8 cellular contexts compared by ENCODE assay signal in genomic region chr10:110872984-110873569, GRCh38. TPM values are rescaled to one million over a fixed set of nuclear protein-coding genes. Genes with fewer than 3 reads are reported as not detected.
DNase-seq lines count a peak whose midpoint lies in the region; ATAC-seq, FAIRE-seq and TF ChIP-seq lines count a peak whose summit lies in the region.

No MANE protein-coding gene starts in this region.

- H3K4me1 ChIP-seq in adipocyte (ENCODE audit: control insufficient read depth, insufficient read depth, low read length) (peaks cover 34% of the 10 kb centered on the region), HepG2 (ENCODE audit: insufficient read depth, low read length) (peaks cover 40% of the 10 kb centered on the region), tibial nerve (peaks cover 0 to 60% (median 29%) of the 10 kb centered on the region in 4 donors)

- in situ Hi-C loops in HepG2 (cut with HindIII; ENCODE audit: extremely low pct_ligation_motif_present, low pct_unique_long_range_greater_than_20kb), result no loop called here

- no peak for TF ChIP-seq EP300 in HepG2 (IDR thresholded peaks at IDR 0.05; ENCODE audit: low read depth in 2 of 2, low read length in 2 of 2)
- TF ChIP-seq EP300 in HepG2 (CRISPR knock-in tag; IDR thresholded peaks at IDR 0.05; ENCODE audit: borderline replicate concordance), result no peak
- no peak for TF ChIP-seq EP300 in tibial nerve (IDR thresholded peaks at IDR 0.05)

- H4K20me1 ChIP-seq in HepG2 (ENCODE audit: insufficient read depth, low read length), result peaks cover 6% of the 10 kb centered on the region; the same call in 1 of the 2 replicates

- peaks cover 30% of the 10 kb centered on the region for H3K79me2 ChIP-seq in HepG2 (ENCODE audit: insufficient read depth, low read length)

- peaks cover 66% of the 10 kb centered on the region for H3K4me1 Mint-ChIP-seq in activated naive CD4-positive, alpha-beta T cell treated with anti-CD3 and anti-CD28 coated beads, Interleukin-2, amount 10 ng/mL, durations not matched to agents 7 days and 5 days

- H3K27ac Mint-ChIP-seq in activated naive CD4-positive, alpha-beta T cell treated with anti-CD3 and anti-CD28 coated beads, Interleukin-2, amount 10 ng/mL, durations not matched to agents 7 days and 5 days, result peak overlapping the region; percentile 93

- H3K9me3 Mint-ChIP-seq in activated naive CD4-positive, alpha-beta T cell treated with anti-CD3 and anti-CD28 coated beads, Interleukin-2, amount 10 ng/mL, durations not matched to agents 7 days and 5 days, result no peaks in the 10 kb centered on the region

- H3K27ac ChIP-seq in HepG2 (ENCODE audit: extremely low read length, insufficient read depth, low read length), result peak overlapping the region; percentile 92
- peak overlapping the region; percentile 99 to 100 (median 99) for H3K27ac ChIP-seq in tibial nerve

- no peak for DNase-seq in activated naive CD4-positive, alpha-beta T cell treated with anti-CD3 and anti-CD28 coated beads, Interleukin-2, amount 10 ng/mL, durations not matched to agents 7 days and 5 days
- no peak for DNase-seq in activated naive CD4-positive, alpha-beta T cell treated with Interleukin-2 at 50 U/mL for 16 hours
- DNase-seq in adipocyte (ENCODE audit: low read depth), result peak; percentile 33
- no peak for DNase-seq in HepG2 (ENCODE audit: low spot score)
- no peak for DNase-seq in tibial nerve (ENCODE audit: low spot score in 2 of 2)
- DNase-seq in SW480 (ENCODE audit: low spot score), result no peak
- no peak for DNase-seq in stimulated activated CD4-positive, alpha-beta T cell treated with anti-CD3 and anti-CD28 coated beads, Interleukin-1b, Interleukin-23, amount 100 ng/mL, for 48 hours

- intact Hi-C loops in HepG2 (cut with micrococcal nuclease; ENCODE audit: unreplicated experiment), result loop anchor here (5.0 kb wide), 3 partner anchors 41 to 126 kb away; no protein-coding TSS in a partner anchor

- H3K4me3 ChIP-seq in adipocyte (ENCODE audit: low read length) (peak overlapping the region; percentile 84), HepG2 (replicated peaks in 1 of 3; ENCODE audit: insufficient read depth in 1 of 3, low read depth in 2 of 3, low read length in 3 of 3) (peak overlapping the region; percentile 72 to 82 (median 76)), tibial nerve (peak overlapping the region; percentile 94 to 98 (median 96))

- TSS peak; percentile 62 for BruUV-seq in HepG2 (replicated peaks; lab: Mats Ljungman, UMichigan)

- H3K36me3 ChIP-seq in adipocyte (ENCODE audit: control insufficient read depth, insufficient read depth, low read length, severe bottlenecking) (peaks cover 21% of the 10 kb centered on the region), HepG2 (replicated peaks in 1 of 2; ENCODE audit: control insufficient read depth in 1 of 2, insufficient read depth in 2 of 2, low read length in 2 of 2) (peaks cover 2 to 11% of the 10 kb centered on the region in 2 experiments), tibial nerve (no peaks in the 10 kb centered on the region)

- FAIRE-seq in HepG2 (lab: Jason Lieb, UNC), result no peak

- peaks cover 33% of the 10 kb centered on the region for H3K36me3 Mint-ChIP-seq in activated naive CD4-positive, alpha-beta T cell treated with anti-CD3 and anti-CD28 coated beads, Interleukin-2, amount 10 ng/mL, durations not matched to agents 7 days and 5 days

- no peak for TF ChIP-seq POLR2A in HepG2 (IDR thresholded peaks at IDR 0.05; ENCODE audit: insufficient read depth in 1 of 2, low read depth in 2 of 2, low read length in 2 of 2)
- TF ChIP-seq POLR2A in tibial nerve (IDR thresholded peaks at IDR 0.05), result no peak

- 2% methylated on average over 9 of the region's 9 CpGs for WGBS in HepG2 (ENCODE audit: low lambda C conversion rate)
- WGBS in tibial nerve, 2 donors, result 0 to 2% methylated on average over 9 of the region's 9 CpGs

- ATAC-seq in HepG2, result no peak
- no peak for ATAC-seq in GM21786 (IDR thresholded peaks at IDR 0.05; ENCODE audit: unreplicated experiment)

- H3K27me3 ChIP-seq in adipocyte (replicated peaks; ENCODE audit: control insufficient read depth, insufficient read depth, low read length) (no peaks in the 10 kb centered on the region), HepG2 (ENCODE audit: control insufficient read depth in 1 of 2, insufficient read depth in 2 of 2, low read length in 2 of 2) (no peaks in the 10 kb centered on the region), tibial nerve (no peaks in the 10 kb centered on the region)

- no peak overlapping the region for H2AFZ ChIP-seq in HepG2 (ENCODE audit: low read length)

- peak overlapping the region; percentile 79 for H3K4me2 ChIP-seq in HepG2 (ENCODE audit: low read depth, low read length)

- H3K9me3 ChIP-seq in adipocyte (ENCODE audit: control insufficient read depth, low read length) (no peaks in the 10 kb centered on the region), HepG2 (ENCODE audit: low read length) (no peaks in the 10 kb centered on the region), tibial nerve (no peaks in the 10 kb centered on the region)

- H3K4me3 Mint-ChIP-seq in activated naive CD4-positive, alpha-beta T cell treated with anti-CD3 and anti-CD28 coated beads, Interleukin-2, amount 10 ng/mL, durations not matched to agents 7 days and 5 days, result peak overlapping the region; percentile 87

- no peaks in the 10 kb centered on the region for H3K27me3 Mint-ChIP-seq in activated naive CD4-positive, alpha-beta T cell treated with anti-CD3 and anti-CD28 coated beads, Interleukin-2, amount 10 ng/mL, durations not matched to agents 7 days and 5 days

- CTCF ChIA-PET in activated naive CD4-positive, alpha-beta T cell treated with anti-CD3 and anti-CD28 coated beads, Interleukin-2, amount 10 ng/mL, durations not matched to agents 7 days and 5 days (lab: Charles Lee), result interaction anchor here (1.0 to 2.2 kb wide), 9 partner anchors 8 to 127 kb away, joined by 3 to 8 read pairs (median 4); no protein-coding TSS in a partner anchor
- CTCF ChIA-PET in HepG2 (lab: Yijun Ruan, JAX; ENCODE audit: low intra/inter-chr PET ratio, low total read pairs), result no interaction called here

- TF ChIP-seq CTCF in HepG2 (CRISPR knock-in tag; IDR thresholded peaks at IDR 0.05) (no peak), tibial nerve (IDR thresholded peaks at IDR 0.05) (no peak)

- POLR2A ChIA-PET in HepG2 (lab: Yijun Ruan, JAX), result interaction anchor here (0.8 to 1.9 kb wide), 4 partner anchors 21 to 46 kb away, joined by 3 to 16 read pairs (median 4); partner anchors contain the start of genes BBIP1 and SHOC2

- TF ChIP-seq RAD21 in HepG2 (CRISPR knock-in tag; IDR thresholded peaks at IDR 0.05), result no peak

- H3K9ac ChIP-seq in adipocyte (ENCODE audit: low read length), result peak overlapping the region; percentile 93
- H3K9ac ChIP-seq in HepG2 (ENCODE audit: insufficient read depth, low read depth, low read length), result peak overlapping the region; percentile 78

RNA-seq across cellular contexts. Expression of gene PDCD4, which starts 1.3 kb away (rescaled TPM):
- total RNA-seq in HepG2 (2016; rRNA removed; fragmentation: Illumina TruSeq; extraction: Trizol), result 56.2 and 92.8 TPM in 2 replicates
- 16.2 and 22.3 TPM in 2 replicates for total RNA-seq in HepG2 (2016; cell fraction: cytosol; rRNA removed; fragmentation: Illumina TruSeq; extraction: Trizol; ENCODE audit: low read depth)
- 63.2 and 84.9 TPM in 2 replicates for total RNA-seq in HepG2 (2016; cell fraction: insoluble cytoplasmic fraction; rRNA removed; fragmentation: Illumina TruSeq; extraction: Trizol)
- total RNA-seq in HepG2 (2016; cell fraction: membrane; rRNA removed; fragmentation: Illumina TruSeq; extraction: Trizol), result 12.3 and 13.7 TPM in 2 replicates
- 30.6 and 42.1 TPM in 2 replicates for total RNA-seq in HepG2 (2016; cell fraction: nucleus; rRNA removed; fragmentation: Illumina TruSeq; extraction: Trizol)
- 22.4 and 22.8 TPM in 2 replicates for polyA plus RNA-seq in HepG2 (2011; rRNA removed)
- polyA plus RNA-seq in HepG2 (2011; cell fraction: cytosol; rRNA removed), result 7.6 and 12.9 TPM in 2 replicates
- polyA plus RNA-seq in HepG2 (2011; cell fraction: nucleus; rRNA removed), result 8.4 and 13.8 TPM in 2 replicates
- 50.1 and 77.6 TPM in 2 replicates for polyA plus RNA-seq in HepG2 (2012)
- polyA plus RNA-seq in HepG2 (2016; cell fraction: cytosol; fragmentation: Illumina TruSeq; extraction: Trizol; ENCODE audit: low read depth), result 2.7 and 4.0 TPM in 2 replicates
- polyA plus RNA-seq in HepG2 (2016; cell fraction: insoluble cytoplasmic fraction; fragmentation: Illumina TruSeq; extraction: Trizol; ENCODE audit: low read depth), result 112 and 113 TPM in 2 replicates
- polyA plus RNA-seq in HepG2 (2016; cell fraction: membrane; fragmentation: Illumina TruSeq; extraction: Trizol; ENCODE audit: low read depth), result 9.3 and 9.7 TPM in 2 replicates
- polyA plus RNA-seq in HepG2 (2016; cell fraction: nucleus; fragmentation: Illumina TruSeq; extraction: Trizol; ENCODE audit: insufficient read depth, low read depth), result 58.0 and 60.5 TPM in 2 replicates
- polyA minus RNA-seq in HepG2 (2011; rRNA and poly(A)+ RNA removed; ENCODE audit: low replicate concordance), result 3.8 and 12.7 TPM in 2 replicates
- polyA minus RNA-seq in HepG2 (2011; cell fraction: cytosol; rRNA and poly(A)+ RNA removed), result 19.9 and 36.2 TPM in 2 replicates
- 50.6 and 51.0 TPM in 2 replicates for polyA minus RNA-seq in HepG2 (2011; cell fraction: nucleus; rRNA and poly(A)+ RNA removed)
- total RNA-seq in tibial nerve, result 100 to 1,000 TPM in 1 of 4 donors, 10 to 100 TPM in 3; 68.6 to 109 (median 82.7) TPM

RNA-seq across cellular contexts. Expression of gene BBIP1, which starts 45.9 kb away (rescaled TPM):
- 24.1 and 28.9 TPM in 2 replicates for total RNA-seq in HepG2 (2016; rRNA removed; fragmentation: Illumina TruSeq; extraction: Trizol)
- total RNA-seq in HepG2 (2016; cell fraction: cytosol; rRNA removed; fragmentation: Illumina TruSeq; extraction: Trizol; ENCODE audit: low read depth), result 17.3 and 20.0 TPM in 2 replicates
- 19.7 and 29.5 TPM in 2 replicates for total RNA-seq in HepG2 (2016; cell fraction: insoluble cytoplasmic fraction; rRNA removed; fragmentation: Illumina TruSeq; extraction: Trizol)
- total RNA-seq in HepG2 (2016; cell fraction: membrane; rRNA removed; fragmentation: Illumina TruSeq; extraction: Trizol), result 32.7 and 33.9 TPM in 2 replicates
- 16.5 and 17.2 TPM in 2 replicates for total RNA-seq in HepG2 (2016; cell fraction: nucleus; rRNA removed; fragmentation: Illumina TruSeq; extraction: Trizol)
- polyA plus RNA-seq in HepG2 (2011; rRNA removed), result 12.2 and 18.3 TPM in 2 replicates
- polyA plus RNA-seq in HepG2 (2011; cell fraction: cytosol; rRNA removed), result 5.5 and 7.5 TPM in 2 replicates
- 12.1 and 13.9 TPM in 2 replicates for polyA plus RNA-seq in HepG2 (2011; cell fraction: nucleus; rRNA removed)
- polyA plus RNA-seq in HepG2 (2012), result 19.6 and 27.5 TPM in 2 replicates
- polyA plus RNA-seq in HepG2 (2016; cell fraction: cytosol; fragmentation: Illumina TruSeq; extraction: Trizol; ENCODE audit: low read depth), result 21.3 and 22.3 TPM in 2 replicates
- polyA plus RNA-seq in HepG2 (2016; cell fraction: insoluble cytoplasmic fraction; fragmentation: Illumina TruSeq; extraction: Trizol; ENCODE audit: low read depth), result 30.5 and 34.8 TPM in 2 replicates
- 27.9 and 29.7 TPM in 2 replicates for polyA plus RNA-seq in HepG2 (2016; cell fraction: membrane; fragmentation: Illumina TruSeq; extraction: Trizol; ENCODE audit: low read depth)
- polyA plus RNA-seq in HepG2 (2016; cell fraction: nucleus; fragmentation: Illumina TruSeq; extraction: Trizol; ENCODE audit: insufficient read depth, low read depth), result 21.6 and 32.5 TPM in 2 replicates
- 3.9 and 7.4 TPM in 2 replicates for polyA minus RNA-seq in HepG2 (2011; rRNA and poly(A)+ RNA removed; ENCODE audit: low replicate concordance)
- polyA minus RNA-seq in HepG2 (2011; cell fraction: cytosol; rRNA and poly(A)+ RNA removed), result 6.7 and 7.0 TPM in 2 replicates
- 30.1 and 40.0 TPM in 2 replicates for polyA minus RNA-seq in HepG2 (2011; cell fraction: nucleus; rRNA and poly(A)+ RNA removed)
- total RNA-seq in tibial nerve, result 10 to 100 TPM; 25.2 to 37.0 (median 33.9) TPM

RNA-seq across cellular contexts. Expression of gene SHOC2, which starts 46.3 kb away (rescaled TPM):
- total RNA-seq in HepG2 (2016; rRNA removed; fragmentation: Illumina TruSeq; extraction: Trizol) (25.5 and 44.4 TPM in 2 replicates), tibial nerve (10 to 100 TPM; 49.2 to 50.9 (median 50.5) TPM)
- 33.4 and 34.4 TPM in 2 replicates for total RNA-seq in HepG2 (2016; cell fraction: cytosol; rRNA removed; fragmentation: Illumina TruSeq; extraction: Trizol; ENCODE audit: low read depth)
- 24.6 and 39.6 TPM in 2 replicates for total RNA-seq in HepG2 (2016; cell fraction: insoluble cytoplasmic fraction; rRNA removed; fragmentation: Illumina TruSeq; extraction: Trizol)
- 39.5 and 52.4 TPM in 2 replicates for total RNA-seq in HepG2 (2016; cell fraction: membrane; rRNA removed; fragmentation: Illumina TruSeq; extraction: Trizol)
- total RNA-seq in HepG2 (2016; cell fraction: nucleus; rRNA removed; fragmentation: Illumina TruSeq; extraction: Trizol), result 23.1 and 27.2 TPM in 2 replicates
- 8.0 and 8.6 TPM in 2 replicates for polyA plus RNA-seq in HepG2 (2011; rRNA removed)
- 3.7 and 6.8 TPM in 2 replicates for polyA plus RNA-seq in HepG2 (2011; cell fraction: cytosol; rRNA removed)
- 2.9 and 3.6 TPM in 2 replicates for polyA plus RNA-seq in HepG2 (2011; cell fraction: nucleus; rRNA removed)
- polyA plus RNA-seq in HepG2 (2012), result 11.5 and 12.7 TPM in 2 replicates
- 2.5 and 2.6 TPM in 2 replicates for polyA plus RNA-seq in HepG2 (2016; cell fraction: cytosol; fragmentation: Illumina TruSeq; extraction: Trizol; ENCODE audit: low read depth)
- 27.0 and 31.6 TPM in 2 replicates for polyA plus RNA-seq in HepG2 (2016; cell fraction: insoluble cytoplasmic fraction; fragmentation: Illumina TruSeq; extraction: Trizol; ENCODE audit: low read depth)
- polyA plus RNA-seq in HepG2 (2016; cell fraction: membrane; fragmentation: Illumina TruSeq; extraction: Trizol; ENCODE audit: low read depth), result 10.5 and 11.0 TPM in 2 replicates
- polyA plus RNA-seq in HepG2 (2016; cell fraction: nucleus; fragmentation: Illumina TruSeq; extraction: Trizol; ENCODE audit: insufficient read depth, low read depth), result 13.1 and 13.4 TPM in 2 replicates
- polyA minus RNA-seq in HepG2 (2011; rRNA and poly(A)+ RNA removed; ENCODE audit: low replicate concordance), result 8.5 and 16.0 TPM in 2 replicates
- 17.3 and 24.5 TPM in 2 replicates for polyA minus RNA-seq in HepG2 (2011; cell fraction: cytosol; rRNA and poly(A)+ RNA removed)
- 56.1 and 58.2 TPM in 2 replicates for polyA minus RNA-seq in HepG2 (2011; cell fraction: nucleus; rRNA and poly(A)+ RNA removed)
